ENCODE assay signal across 37 cellular contexts in genomic region chr17:36631022-36631421, GRCh38. TPM values are rescaled to one million over a fixed set of nuclear protein-coding genes. Genes with fewer than 3 reads are reported as not detected.
"Had no signal": no experiment of that assay in that cellular context is flagged by ENCODE, and none has a peak within 500 bp of the region (broad histone marks: within the 10 kb centered on the region; RNA-seq: fewer than 3 reads in every experiment).

No MANE protein-coding gene starts in this region.

- H3K9me3 Mint-ChIP-seq: activated B cell treated with CpG ODN at 0.5 μM for 24 hours; activated CD4-positive, alpha-beta memory T cell treated with anti-CD3 and anti-CD28 coated beads for 36 hours; activated CD4-positive, alpha-beta T cell treated with anti-CD3 and anti-CD28 coated beads, Interleukin-2, amount 10 ng/mL, durations not matched to agents 24 days and 14 days; activated CD8-positive, alpha-beta T cell treated with anti-CD3 and anti-CD28 coated beads for 36 hours; activated naive CD4-positive, alpha-beta T cell treated with anti-CD3 and anti-CD28 coated beads, Interleukin-2, amount 10 ng/mL, durations not matched to agents 7 days and 5 days; activated naive CD4-positive, alpha-beta T cell treated with anti-CD3 and anti-CD28 coated beads, Interleukin-2, amount 50 U/mL, for 24 hours; activated naive CD8-positive, alpha-beta T cell treated with anti-CD3 and anti-CD28 coated beads, Interleukin-2, amount 10 ng/mL, durations not matched to agents 7 days and 5 days; activated naive CD8-positive, alpha-beta T cell treated with anti-CD3 and anti-CD28 coated beads, Interleukin-2, amount 50 U/mL, for 24 hours; activated T-cell treated with anti-CD3 and anti-CD28 coated beads, Interleukin-2, amount 50 U/mL, for 24 hours; activated T-helper 2 cell treated with anti-CD3 and anti-CD28 coated beads, Interferon-gamma antibody, Interleukin-2, Interleukin-4, amounts not matched to agents 10 μg/mL and 5 μg/mL and 100 μg/mL, durations not matched to agents 14 hours and 24 hours and 36 hours; brain; central memory CD8-positive, alpha-beta T cell; T-helper 1 cell treated with Interleukin-12 subunit alpha and Interleukin-12 subunit beta and Interleukin-4 antibody, amounts not matched to agents 30 μg/mL and 1 μg/mL, for 36 hours; T-helper 2 cell treated with Interferon-gamma antibody and Interleukin-4, amounts not matched to agents 5 μg/mL and 100 μg/mL, for 36 hours had no signal

- H3K36me3 Mint-ChIP-seq: activated CD4-positive, alpha-beta memory T cell treated with anti-CD3 and anti-CD28 coated beads for 36 hours; activated CD8-positive, alpha-beta memory T cell treated with anti-CD3 and anti-CD28 coated beads, Interleukin-2, amount 10 ng/mL, durations not matched to agents 7 days and 5 days; activated naive CD4-positive, alpha-beta T cell treated with anti-CD3 and anti-CD28 coated beads, Interleukin-2, amount 10 ng/mL, durations not matched to agents 7 days and 5 days; activated naive CD4-positive, alpha-beta T cell treated with anti-CD3 and anti-CD28 coated beads, Interleukin-2, amount 50 U/mL, for 24 hours; activated naive CD8-positive, alpha-beta T cell; activated naive CD8-positive, alpha-beta T cell treated with anti-CD3 and anti-CD28 coated beads, Interleukin-2, amount 10 ng/mL, durations not matched to agents 7 days and 5 days; brain had no signal

- H3K27ac ChIP-seq: ascending aorta, cardiac muscle cell, VCaP had no signal

- H3K27me3 Mint-ChIP-seq: activated naive CD8-positive, alpha-beta T cell; activated naive CD8-positive, alpha-beta T cell treated with anti-CD3 and anti-CD28 coated beads, Interleukin-2, amount 10 ng/mL, durations not matched to agents 7 days and 5 days; activated T-cell treated with anti-CD3 and anti-CD28 coated beads, Interleukin-2, amount 50 U/mL, for 24 hours had no signal

- H3K4me3 Mint-ChIP-seq: activated B cell treated with CpG ODN at 0.5 μM for 24 hours; activated CD4-positive, alpha-beta memory T cell treated with anti-CD3 and anti-CD28 coated beads for 36 hours; activated CD4-positive, alpha-beta T cell treated with anti-CD3 and anti-CD28 coated beads, Interleukin-2, amount 10 ng/mL, durations not matched to agents 24 days and 14 days; activated CD8-positive, alpha-beta memory T cell treated with anti-CD3 and anti-CD28 coated beads, Interleukin-2, amount 10 ng/mL, durations not matched to agents 7 days and 5 days; activated CD8-positive, alpha-beta T cell treated with anti-CD3 and anti-CD28 coated beads for 36 hours; activated naive CD4-positive, alpha-beta T cell treated with anti-CD3 and anti-CD28 coated beads, Interleukin-2, amount 10 ng/mL, durations not matched to agents 7 days and 5 days; activated naive CD4-positive, alpha-beta T cell treated with anti-CD3 and anti-CD28 coated beads, Interleukin-2, amount 50 U/mL, for 24 hours; activated naive CD8-positive, alpha-beta T cell; activated naive CD8-positive, alpha-beta T cell treated with anti-CD3 and anti-CD28 coated beads, Interleukin-2, amount 10 ng/mL, durations not matched to agents 7 days and 5 days; activated naive CD8-positive, alpha-beta T cell treated with anti-CD3 and anti-CD28 coated beads, Interleukin-2, amount 50 U/mL, for 24 hours; activated T-cell treated with anti-CD3 and anti-CD28 coated beads, Interleukin-2, amount 50 U/mL, for 24 hours; central memory CD8-positive, alpha-beta T cell; T-helper 1 cell treated with Interleukin-12 subunit alpha and Interleukin-12 subunit beta and Interleukin-4 antibody, amounts not matched to agents 30 μg/mL and 1 μg/mL, for 36 hours; T-helper 2 cell treated with Interferon-gamma antibody and Interleukin-4, amounts not matched to agents 5 μg/mL and 100 μg/mL, for 36 hours had no signal

- H3K36me3 ChIP-seq: ascending aorta, cardiac muscle cell had no signal

- H3K9me3 ChIP-seq: ascending aorta had no signal

- ATAC-seq: activated CD8-positive, alpha-beta memory T cell treated with anti-CD3 and anti-CD28 coated beads, Interleukin-2, amount 10 ng/mL, durations not matched to agents 7 days and 5 days; activated CD8-positive, alpha-beta T cell treated with anti-CD3 and anti-CD28 coated beads for 36 hours; activated naive CD8-positive, alpha-beta T cell treated with anti-CD3 and anti-CD28 coated beads, Interleukin-2, amount 50 U/mL, for 24 hours had no signal

- H3K27me3 ChIP-seq: ascending aorta had no signal

- H3K4me1 Mint-ChIP-seq: activated B cell treated with CpG ODN at 0.5 μM for 24 hours; activated CD4-positive, alpha-beta T cell treated with anti-CD3 and anti-CD28 coated beads, Interleukin-2, amount 10 ng/mL, durations not matched to agents 24 days and 14 days; activated CD8-positive, alpha-beta memory T cell treated with anti-CD3 and anti-CD28 coated beads, Interleukin-2, amount 10 ng/mL, durations not matched to agents 7 days and 5 days; activated naive CD4-positive, alpha-beta T cell treated with anti-CD3 and anti-CD28 coated beads, Interleukin-2, amount 10 ng/mL, durations not matched to agents 7 days and 5 days; activated naive CD4-positive, alpha-beta T cell treated with anti-CD3 and anti-CD28 coated beads, Interleukin-2, amount 50 U/mL, for 24 hours; activated naive CD8-positive, alpha-beta T cell treated with anti-CD3 and anti-CD28 coated beads, Interleukin-2, amount 10 ng/mL, durations not matched to agents 7 days and 5 days; central memory CD8-positive, alpha-beta T cell had no signal

- H3K4me3 ChIP-seq: ascending aorta, cardiac muscle cell had no signal

- H3K27ac Mint-ChIP-seq: activated B cell treated with CpG ODN at 0.5 μM for 24 hours; activated CD4-positive, alpha-beta memory T cell treated with anti-CD3 and anti-CD28 coated beads for 36 hours; activated CD4-positive, alpha-beta T cell treated with anti-CD3 and anti-CD28 coated beads, Interleukin-2, amount 10 ng/mL, durations not matched to agents 24 days and 14 days; activated CD8-positive, alpha-beta memory T cell treated with anti-CD3 and anti-CD28 coated beads, Interleukin-2, amount 10 ng/mL, durations not matched to agents 7 days and 5 days; activated CD8-positive, alpha-beta T cell treated with anti-CD3 and anti-CD28 coated beads for 36 hours; activated naive CD4-positive, alpha-beta T cell treated with anti-CD3 and anti-CD28 coated beads, Interleukin-2, amount 10 ng/mL, durations not matched to agents 7 days and 5 days; activated naive CD4-positive, alpha-beta T cell treated with anti-CD3 and anti-CD28 coated beads, Interleukin-2, amount 50 U/mL, for 24 hours; activated naive CD8-positive, alpha-beta T cell; activated naive CD8-positive, alpha-beta T cell treated with anti-CD3 and anti-CD28 coated beads, Interleukin-2, amount 10 ng/mL, durations not matched to agents 7 days and 5 days; activated naive CD8-positive, alpha-beta T cell treated with anti-CD3 and anti-CD28 coated beads, Interleukin-2, amount 50 U/mL, for 24 hours; activated T-cell treated with anti-CD3 and anti-CD28 coated beads, Interleukin-2, amount 50 U/mL, for 24 hours; activated T-helper 2 cell treated with anti-CD3 and anti-CD28 coated beads, Interferon-gamma antibody, Interleukin-2, Interleukin-4, amounts not matched to agents 10 μg/mL and 5 μg/mL and 100 μg/mL, durations not matched to agents 14 hours and 24 hours and 36 hours; T-helper 1 cell treated with Interleukin-12 subunit alpha and Interleukin-12 subunit beta and Interleukin-4 antibody, amounts not matched to agents 30 μg/mL and 1 μg/mL, for 36 hours; T-helper 2 cell treated with Interferon-gamma antibody and Interleukin-4, amounts not matched to agents 5 μg/mL and 100 μg/mL, for 36 hours had no signal

- H3K4me1 ChIP-seq: ascending aorta had no signal

- DNase-seq: activated B cell treated with CpG ODN at 0.5 μM for 24 hours; activated CD4-positive, alpha-beta memory T cell treated with anti-CD3 and anti-CD28 coated beads for 36 hours; activated CD4-positive, alpha-beta T cell treated with anti-CD3 and anti-CD28 coated beads for 4 hours; activated CD4-positive, alpha-beta T cell treated with anti-CD3 and anti-CD28 coated beads, Interleukin-2, amount 10 ng/mL, durations not matched to agents 24 days and 14 days; activated CD4-positive, alpha-beta T cell treated with anti-CD3 and anti-CD28 coated beads, Interleukin-2, amount 50 U/mL, for 1 hour; activated CD4-positive, alpha-beta T cell treated with anti-CD3 and anti-CD28 coated beads, Interleukin-2, amount 50 U/mL, for 4 hours; activated CD4-positive, CD25-positive, alpha-beta regulatory T cell treated with anti-CD3 and anti-CD28 coated beads, Interleukin-2, amount 50 U/mL, for 72 hours; activated CD8-positive, alpha-beta memory T cell treated with anti-CD3 and anti-CD28 coated beads, Interleukin-2, amount 10 ng/mL, durations not matched to agents 7 days and 5 days; activated CD8-positive, alpha-beta memory T cell treated with anti-CD3 and anti-CD28 coated beads, Interleukin-2, amount 50 U/mL, for 48 hours; activated CD8-positive, alpha-beta T cell treated with anti-CD3 and anti-CD28 coated beads for 36 hours; activated effector memory CD4-positive, alpha-beta T cell treated with Interleukin-2 at 50 U/mL for 16 hours; activated gamma-delta T cell; activated naive CD4-positive, alpha-beta T cell treated with anti-CD3 and anti-CD28 coated beads, Interleukin-2, amount 10 ng/mL, durations not matched to agents 7 days and 5 days; activated naive CD4-positive, alpha-beta T cell treated with Interleukin-2 at 50 U/mL for 16 hours; activated naive CD8-positive, alpha-beta T cell treated with anti-CD3 and anti-CD28 coated beads, Interleukin-2, amount 10 ng/mL, durations not matched to agents 7 days and 5 days; activated naive CD8-positive, alpha-beta T cell treated with anti-CD3 and anti-CD28 coated beads, Interleukin-2, amount 50 U/mL, for 24 hours; activated T-cell treated with anti-CD3 and anti-CD28 coated beads, Interleukin-2, amount 50 U/mL, for 24 hours; activated T-cell treated with anti-CD3 and anti-CD28 coated beads, Interleukin-2, amount 50 U/mL, for 48 hours; amygdala; anterior cingulate cortex; caudate nucleus; cerebellar nuclear complex; T-helper 1 cell; T-helper 2 cell; T-helper 9 cell had no signal

- FAIRE-seq: bronchial epithelial cell, TTC549 had no signal

RNA-seq across cellular contexts. Expression of gene MRM1, which starts 29.6 kb away (rescaled TPM):
- total RNA-seq: ascending aorta had no signal
